16 cellular contexts compared by ENCODE assay signal in the genomic region with DNA sequence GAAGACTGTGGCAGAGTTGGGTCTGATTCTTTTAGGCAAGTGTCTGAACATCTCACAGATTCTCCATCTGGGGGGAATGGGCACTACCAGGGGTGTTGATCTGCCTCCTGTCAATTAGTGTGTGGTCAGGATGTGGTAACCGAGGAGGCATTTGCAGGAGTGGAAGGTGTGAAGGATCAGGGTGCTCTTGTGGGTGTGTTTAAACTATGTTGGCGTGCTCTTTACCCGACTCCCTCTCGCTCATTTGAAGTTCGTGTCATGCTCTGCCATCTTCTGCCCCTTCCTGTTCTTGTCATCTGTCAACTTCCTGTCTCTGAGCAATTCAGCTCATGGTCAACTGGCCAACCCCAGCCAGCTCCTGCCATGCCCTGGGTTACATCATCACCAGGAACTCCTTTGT.
DNase-seq lines count a peak whose midpoint lies in the region; ATAC-seq, FAIRE-seq and TF ChIP-seq lines count a peak whose summit lies in the region.
"Had no signal": no experiment of that assay in that cellular context is flagged by ENCODE, and none has a peak within 500 bp of the region (broad histone marks: within the 10 kb centered on the region; RNA-seq: fewer than 3 reads in every experiment).

No MANE protein-coding gene starts in this region.

- 79 to 82% methylated on average over 5 of the region's 5 CpGs for WGBS in heart right ventricle, 2 donors

- FAIRE-seq in kidney (lab: Jason Lieb, UNC), result no peak
- FAIRE-seq: urothelium cell line had no signal

- DNase-seq in activated naive CD4-positive, alpha-beta T cell treated with anti-CD3 and anti-CD28 coated beads for 36 hours, result peak; percentile 45
- DNase-seq in activated naive CD4-positive, alpha-beta T cell treated with anti-CD3 and anti-CD28 coated beads, Interleukin-2, amount 50 U/mL, for 16 hours, result no peak
- DNase-seq in T follicular helper cell (ENCODE audit: low read depth) (peak; percentile 4), kidney (no peak), heart right ventricle (no peak)
- DNase-seq in effector memory CD8-positive, alpha-beta T cell, result peak; percentile 38 to 53 (median 39)
- DNase-seq: endodermal cell, foreskin fibroblast, left ventricle myocardium superior, NCI-H2081 treated with DMSO at 0.1 percent for 48 hours had no signal

- H3K9me3 Mint-ChIP-seq in activated naive CD4-positive, alpha-beta T cell treated with anti-CD3 and anti-CD28 coated beads for 36 hours, result peaks cover 9% of the 10 kb centered on the region
- no peaks in the 10 kb centered on the region for H3K9me3 Mint-ChIP-seq in effector memory CD8-positive, alpha-beta T cell
- no peaks in the 10 kb centered on the region for H3K9me3 Mint-ChIP-seq in stimulated activated memory B cell treated with anti-CD40 and anti-IgM and Interleukin-4, amounts not matched to agents 10 μg/mL and 1 μg/mL and 100 μg/mL, for 72 hours

- H3K36me3 ChIP-seq in kidney (ENCODE audit: control insufficient read depth in 1 of 2, insufficient read depth in 2 of 2, low read length in 2 of 2) (no peaks in the 10 kb centered on the region), heart right ventricle (no peaks in the 10 kb centered on the region)

- H3K4me3 ChIP-seq in kidney (ENCODE audit: low read length in 2 of 2) (no peak overlapping the region), heart right ventricle (no peak overlapping the region)
- H3K4me3 ChIP-seq: GM23338 had no signal

- H3K4me1 ChIP-seq in kidney (ENCODE audit: control insufficient read depth in 1 of 2, insufficient read depth in 1 of 2, low read depth in 1 of 2, low read length in 2 of 2) (peaks cover 0 to 4% of the 10 kb centered on the region in 2 donors), heart right ventricle (peaks cover 0 to 9% (median 0%) of the 10 kb centered on the region in 9 donors)

- H3K4me1 Mint-ChIP-seq in activated naive CD4-positive, alpha-beta T cell treated with anti-CD3 and anti-CD28 coated beads for 36 hours (ENCODE audit: low read depth), result peaks cover 4% of the 10 kb centered on the region
- H3K4me1 Mint-ChIP-seq in effector memory CD8-positive, alpha-beta T cell (ENCODE audit: low read depth in 2 of 2), result peaks cover 11 to 14% of the 10 kb centered on the region in 2 donors
- no peaks in the 10 kb centered on the region for H3K4me1 Mint-ChIP-seq in stimulated activated memory B cell treated with anti-CD40 and anti-IgM and Interleukin-4, amounts not matched to agents 10 μg/mL and 1 μg/mL and 100 μg/mL, for 72 hours

- H3K27me3 Mint-ChIP-seq in activated naive CD4-positive, alpha-beta T cell treated with anti-CD3 and anti-CD28 coated beads for 36 hours (ENCODE audit: low read depth), result no peaks in the 10 kb centered on the region
- no peaks in the 10 kb centered on the region for H3K27me3 Mint-ChIP-seq in effector memory CD8-positive, alpha-beta T cell
- H3K27me3 Mint-ChIP-seq in stimulated activated memory B cell treated with anti-CD40 and anti-IgM and Interleukin-4, amounts not matched to agents 10 μg/mL and 1 μg/mL and 100 μg/mL, for 72 hours, result no peaks in the 10 kb centered on the region

- CTCF ChIA-PET in activated naive CD4-positive, alpha-beta T cell treated with anti-CD3 and anti-CD28 coated beads for 36 hours (lab: Charles Lee), result no interaction called here

- H3K9ac ChIP-seq in kidney (ENCODE audit: low read length in 2 of 2), result no peak overlapping the region

- H3K9me3 ChIP-seq in kidney (ENCODE audit: control insufficient read depth in 1 of 2, low read length in 2 of 2), result no peaks in the 10 kb centered on the region
- peaks cover 0 to 14% (median 11%) of the 10 kb centered on the region in 11 donors for H3K9me3 ChIP-seq in heart right ventricle

- H3K27ac ChIP-seq in kidney (ENCODE audit: low read depth in 2 of 2, low read length in 2 of 2) (no peak overlapping the region), heart right ventricle (no peak overlapping the region)

- TF ChIP-seq CTCF in kidney (IDR thresholded peaks at IDR 0.05; ENCODE audit: borderline replicate concordance, extremely low read depth, insufficient read depth) (no peak), heart right ventricle (IDR thresholded peaks at IDR 0.05) (no peak)

- no peak overlapping the region for H3K4me3 Mint-ChIP-seq in activated naive CD4-positive, alpha-beta T cell treated with anti-CD3 and anti-CD28 coated beads for 36 hours
- no peak overlapping the region for H3K4me3 Mint-ChIP-seq in effector memory CD8-positive, alpha-beta T cell
- no peak overlapping the region for H3K4me3 Mint-ChIP-seq in stimulated activated memory B cell treated with anti-CD40 and anti-IgM and Interleukin-4, amounts not matched to agents 10 μg/mL and 1 μg/mL and 100 μg/mL, for 72 hours
- H3K4me3 Mint-ChIP-seq: endodermal cell; GM23338; nephron; T-helper 1 cell treated with Interleukin-12 subunit alpha and Interleukin-12 subunit beta and Interleukin-4 antibody, amounts not matched to agents 30 μg/mL and 1 μg/mL, for 36 hours had no signal

- intact Hi-C loops in activated naive CD4-positive, alpha-beta T cell treated with anti-CD3 and anti-CD28 coated beads for 36 hours (cut with micrococcal nuclease), result loop anchor here (1.0 to 2.0 kb wide), 2 partner anchors 38 to 219 kb away; a partner anchor contains a TSS
- intact Hi-C loops in kidney (cut with DNase I), result no loop called here
- intact Hi-C loops in heart right ventricle (cut with DNase I), result no loop called here

- H3K27ac Mint-ChIP-seq in activated naive CD4-positive, alpha-beta T cell treated with anti-CD3 and anti-CD28 coated beads for 36 hours, result no peak overlapping the region
- H3K27ac Mint-ChIP-seq in effector memory CD8-positive, alpha-beta T cell, result no peak overlapping the region
- H3K27ac Mint-ChIP-seq in stimulated activated memory B cell treated with anti-CD40 and anti-IgM and Interleukin-4, amounts not matched to agents 10 μg/mL and 1 μg/mL and 100 μg/mL, for 72 hours, result no peak overlapping the region
- H3K27ac Mint-ChIP-seq: endodermal cell; GM23338; nephron; T-helper 1 cell treated with Interleukin-12 subunit alpha and Interleukin-12 subunit beta and Interleukin-4 antibody, amounts not matched to agents 30 μg/mL and 1 μg/mL, for 36 hours had no signal

- H3K27me3 ChIP-seq in heart right ventricle, result peaks cover 0 to 8% (median 0%) of the 10 kb centered on the region in 7 donors

- ATAC-seq in effector memory CD8-positive, alpha-beta T cell (replicated peaks), result peak; percentile 98
- ATAC-seq in stimulated activated memory B cell treated with anti-CD40 and anti-IgM and Interleukin-4, amounts not matched to agents 10 μg/mL and 1 μg/mL and 100 μg/mL, for 72 hours, result peak; percentile 27
- ATAC-seq in GM19452 (IDR thresholded peaks at IDR 0.05; ENCODE audit: unreplicated experiment) (no peak), heart right ventricle (no peak)
- ATAC-seq: GM23338, left ventricle myocardium superior had no signal

- peaks cover 2% of the 10 kb centered on the region for H3K36me3 Mint-ChIP-seq in activated naive CD4-positive, alpha-beta T cell treated with anti-CD3 and anti-CD28 coated beads for 36 hours (ENCODE audit: low read depth)
- no peaks in the 10 kb centered on the region for H3K36me3 Mint-ChIP-seq in effector memory CD8-positive, alpha-beta T cell (ENCODE audit: insufficient read depth)
- peaks cover 5% of the 10 kb centered on the region for H3K36me3 Mint-ChIP-seq in stimulated activated memory B cell treated with anti-CD40 and anti-IgM and Interleukin-4, amounts not matched to agents 10 μg/mL and 1 μg/mL and 100 μg/mL, for 72 hours

Comparison
In these comparisons a context has a peak if more than half of its experiments do, and no peak if none do; other contexts are left out.
1. DNase-seq: peak in activated naive CD4-positive, alpha-beta T cell treated with anti-CD3 and anti-CD28 coated beads for 36 hours (single experiment), T follicular helper cell (single experiment) and effector memory CD8-positive, alpha-beta T cell (3 of 3); none in activated naive CD4-positive, alpha-beta T cell treated with anti-CD3 and anti-CD28 coated beads, Interleukin-2, amount 50 U/mL, for 16 hours (single experiment), kidney (single experiment) and heart right ventricle (0 of 2).
2. ATAC-seq: peak in effector memory CD8-positive, alpha-beta T cell (single experiment) and stimulated activated memory B cell treated with anti-CD40 and anti-IgM and Interleukin-4, amounts not matched to agents 10 μg/mL and 1 μg/mL and 100 μg/mL, for 72 hours (single experiment); none in GM19452 (single experiment) and heart right ventricle (0 of 8).